In the genomic region with DNA sequence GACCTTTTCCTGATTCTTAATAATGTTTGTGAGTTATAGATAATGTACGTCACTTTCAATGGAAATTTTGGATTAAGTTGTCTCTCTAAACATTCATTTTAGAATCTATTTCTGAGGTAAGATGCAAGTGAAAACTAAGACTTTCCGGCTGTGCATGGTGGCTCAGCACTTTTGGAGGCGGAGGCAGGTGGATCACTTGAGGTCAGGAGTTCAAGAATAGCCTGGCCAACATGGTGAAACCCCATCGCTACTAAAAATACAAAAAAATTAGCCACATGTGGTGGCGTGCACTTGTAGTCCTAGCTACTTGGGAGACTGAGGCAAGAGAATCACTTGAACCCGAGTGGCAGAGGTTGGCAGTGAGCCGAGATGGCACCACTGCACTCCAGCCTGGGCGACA, we compare ENCODE assay signal across 40 cellular contexts.
"Had no signal": no experiment of that assay in that cellular context is flagged by ENCODE, and none has a peak within 500 bp of the region (broad histone marks: within the 10 kb centered on the region; RNA-seq: fewer than 3 reads in every experiment).

No MANE protein-coding gene starts in this region.

- H3K4me1 ChIP-seq: adrenal gland, ascending aorta, body of pancreas, breast epithelium had no signal

- H3K27me3 ChIP-seq: adrenal gland, ascending aorta, body of pancreas, brain microvascular endothelial cell, breast epithelium, cardiac muscle cell had no signal

- H3K4me3 ChIP-seq: adrenal gland, ascending aorta, body of pancreas, breast epithelium, cardiac muscle cell had no signal

- FAIRE-seq: astrocyte, bronchial epithelial cell had no signal

- H3K9me3 ChIP-seq: adrenal gland, ascending aorta, body of pancreas had no signal

- H3K9me3 Mint-ChIP-seq: activated naive CD8-positive, alpha-beta T cell treated with anti-CD3 and anti-CD28 coated beads, Interleukin-2, amount 10 ng/mL, durations not matched to agents 7 days and 5 days had no signal

- H3K4me1 Mint-ChIP-seq: activated T-helper 17 cell treated with anti-CD3 and anti-CD28 coated beads, Interleukin-2, amount 50 U/mL, for 72 hours; brain; central memory CD8-positive, alpha-beta T cell had no signal

- H3K36me3 Mint-ChIP-seq: activated naive CD4-positive, alpha-beta T cell treated with anti-CD3 and anti-CD28 coated beads, Interleukin-2, amount 10 ng/mL, durations not matched to agents 7 days and 5 days; activated naive CD4-positive, alpha-beta T cell treated with anti-CD3 and anti-CD28 coated beads, Interleukin-2, amount 50 U/mL, for 24 hours; activated naive CD4-positive, alpha-beta T cell treated with anti-CD3 and anti-CD28 coated beads, Interleukin-2, amount 50 U/mL, for 72 hours; activated naive CD8-positive, alpha-beta T cell; activated naive CD8-positive, alpha-beta T cell treated with anti-CD3 and anti-CD28 coated beads for 36 hours; activated naive CD8-positive, alpha-beta T cell treated with anti-CD3 and anti-CD28 coated beads, Interleukin-2, amount 10 ng/mL, durations not matched to agents 7 days and 5 days; brain had no signal

- H3K4me3 Mint-ChIP-seq: activated naive CD4-positive, alpha-beta T cell treated with anti-CD3 and anti-CD28 coated beads for 36 hours; activated naive CD4-positive, alpha-beta T cell treated with anti-CD3 and anti-CD28 coated beads, Interleukin-2, amount 10 ng/mL, durations not matched to agents 7 days and 5 days; activated naive CD4-positive, alpha-beta T cell treated with anti-CD3 and anti-CD28 coated beads, Interleukin-2, amount 50 U/mL, for 24 hours; activated naive CD8-positive, alpha-beta T cell; activated naive CD8-positive, alpha-beta T cell treated with anti-CD3 and anti-CD28 coated beads for 36 hours; activated naive CD8-positive, alpha-beta T cell treated with anti-CD3 and anti-CD28 coated beads, Interleukin-2, amount 10 ng/mL, durations not matched to agents 7 days and 5 days; activated naive CD8-positive, alpha-beta T cell treated with anti-CD3 and anti-CD28 coated beads, Interleukin-2, amount 50 U/mL, for 24 hours; activated T-cell treated with anti-CD3 and anti-CD28 coated beads, Interleukin-2, amount 50 U/mL, for 24 hours; activated T-cell treated with anti-CD3 and anti-CD28 coated beads, Interleukin-2, amount 50 U/mL, for 4 hours; activated T-cell treated with anti-CD3 and anti-CD28 coated beads, Interleukin-2, amount 50 U/mL, for 72 hours; activated T-helper 1 cell treated with anti-CD3 and anti-CD28 coated beads, Interleukin-12 subunit alpha, Interleukin-12 subunit beta, Interleukin-2, Interleukin-4 antibody, amounts not matched to agents 30 ng/mL and 10 ng/mL and 1 ng/mL, durations not matched to agents 14 hours and 24 hours and 36 hours; activated T-helper 17 cell treated with anti-CD3 and anti-CD28 coated beads, Interleukin-2, amount 50 U/mL, for 72 hours; brain; central memory CD8-positive, alpha-beta T cell had no signal

- ATAC-seq: activated naive CD4-positive, alpha-beta T cell treated with anti-CD3 and anti-CD28 coated beads, Interleukin-2, amount 50 U/mL, for 72 hours; activated naive CD8-positive, alpha-beta T cell treated with anti-CD3 and anti-CD28 coated beads, Interleukin-2, amount 50 U/mL, for 24 hours; activated T-cell treated with anti-CD3 and anti-CD28 coated beads, Interleukin-2, amount 50 U/mL, for 4 hours; activated T-cell treated with anti-CD3 and anti-CD28 coated beads, Interleukin-2, amount 50 U/mL, for 72 hours; activated T-helper 17 cell treated with anti-CD3 and anti-CD28 coated beads, Interleukin-2, amount 50 U/mL, for 72 hours; body of pancreas had no signal

- H3K27me3 Mint-ChIP-seq: activated naive CD4-positive, alpha-beta T cell treated with anti-CD3 and anti-CD28 coated beads, Interleukin-2, amount 10 ng/mL, durations not matched to agents 7 days and 5 days; activated naive CD4-positive, alpha-beta T cell treated with anti-CD3 and anti-CD28 coated beads, Interleukin-2, amount 50 U/mL, for 24 hours; activated naive CD8-positive, alpha-beta T cell; activated naive CD8-positive, alpha-beta T cell treated with anti-CD3 and anti-CD28 coated beads for 36 hours; activated naive CD8-positive, alpha-beta T cell treated with anti-CD3 and anti-CD28 coated beads, Interleukin-2, amount 10 ng/mL, durations not matched to agents 7 days and 5 days; activated naive CD8-positive, alpha-beta T cell treated with anti-CD3 and anti-CD28 coated beads, Interleukin-2, amount 50 U/mL, for 24 hours; activated T-cell treated with anti-CD3 and anti-CD28 coated beads, Interleukin-2, amount 50 U/mL, for 24 hours; activated T-helper 17 cell treated with anti-CD3 and anti-CD28 coated beads, Interleukin-2, amount 50 U/mL, for 72 hours; central memory CD8-positive, alpha-beta T cell had no signal

- DNase-seq: activated effector memory CD4-positive, alpha-beta T cell treated with anti-CD3 and anti-CD28 coated beads, Interleukin-2, amount 50 U/mL, for 16 hours; activated effector memory CD4-positive, alpha-beta T cell treated with Interleukin-2 at 50 U/mL for 16 hours; activated gamma-delta T cell; activated gamma-delta T cell treated with Interleukin-2 at 50 U/mL for 16 hours; activated naive CD4-positive, alpha-beta T cell; activated naive CD4-positive, alpha-beta T cell treated with anti-CD3 and anti-CD28 coated beads for 36 hours; activated naive CD4-positive, alpha-beta T cell treated with anti-CD3 and anti-CD28 coated beads, Interleukin-2, amount 10 ng/mL, durations not matched to agents 7 days and 5 days; activated naive CD4-positive, alpha-beta T cell treated with anti-CD3 and anti-CD28 coated beads, Interleukin-2, amount 50 U/mL, for 16 hours; activated naive CD4-positive, alpha-beta T cell treated with Interleukin-2 at 50 U/mL for 16 hours; activated naive CD8-positive, alpha-beta T cell treated with anti-CD3 and anti-CD28 coated beads for 36 hours; activated naive CD8-positive, alpha-beta T cell treated with anti-CD3 and anti-CD28 coated beads, Interleukin-2, amount 10 ng/mL, durations not matched to agents 7 days and 5 days; activated naive CD8-positive, alpha-beta T cell treated with anti-CD3 and anti-CD28 coated beads, Interleukin-2, amount 50 U/mL, for 24 hours; activated T-cell treated with anti-CD3 and anti-CD28 coated beads, Interleukin-2, amount 50 U/mL, for 1 hour; activated T-cell treated with anti-CD3 and anti-CD28 coated beads, Interleukin-2, amount 50 U/mL, for 24 hours; activated T-cell treated with anti-CD3 and anti-CD28 coated beads, Interleukin-2, amount 50 U/mL, for 4 hours; activated T-cell treated with anti-CD3 and anti-CD28 coated beads, Interleukin-2, amount 50 U/mL, for 48 hours; activated T-cell treated with anti-CD3 and anti-CD28 coated beads, Interleukin-2, amount 50 U/mL, for 72 hours; adrenal gland; amniotic stem cell; amygdala; anterior cingulate cortex; aorta; body of pancreas; brain microvascular endothelial cell; caudate nucleus; central memory CD4-positive, alpha-beta T cell; cerebellar nuclear complex had no signal

- H3K27ac ChIP-seq: adrenal gland, ascending aorta, body of pancreas, brain microvascular endothelial cell, breast epithelium, cardiac muscle cell had no signal

- H3K36me3 ChIP-seq: adrenal gland, ascending aorta, brain microvascular endothelial cell, breast epithelium, cardiac muscle cell had no signal

- H3K27ac Mint-ChIP-seq: activated naive CD4-positive, alpha-beta T cell treated with anti-CD3 and anti-CD28 coated beads for 36 hours; activated naive CD4-positive, alpha-beta T cell treated with anti-CD3 and anti-CD28 coated beads, Interleukin-2, amount 10 ng/mL, durations not matched to agents 7 days and 5 days; activated naive CD4-positive, alpha-beta T cell treated with anti-CD3 and anti-CD28 coated beads, Interleukin-2, amount 50 U/mL, for 24 hours; activated naive CD4-positive, alpha-beta T cell treated with anti-CD3 and anti-CD28 coated beads, Interleukin-2, amount 50 U/mL, for 72 hours; activated naive CD8-positive, alpha-beta T cell; activated naive CD8-positive, alpha-beta T cell treated with anti-CD3 and anti-CD28 coated beads for 36 hours; activated naive CD8-positive, alpha-beta T cell treated with anti-CD3 and anti-CD28 coated beads, Interleukin-2, amount 10 ng/mL, durations not matched to agents 7 days and 5 days; activated naive CD8-positive, alpha-beta T cell treated with anti-CD3 and anti-CD28 coated beads, Interleukin-2, amount 50 U/mL, for 24 hours; activated T-cell treated with anti-CD3 and anti-CD28 coated beads, Interleukin-2, amount 50 U/mL, for 24 hours; activated T-cell treated with anti-CD3 and anti-CD28 coated beads, Interleukin-2, amount 50 U/mL, for 72 hours; activated T-helper 1 cell treated with anti-CD3 and anti-CD28 coated beads, Interleukin-12 subunit alpha, Interleukin-12 subunit beta, Interleukin-2, Interleukin-4 antibody, amounts not matched to agents 30 ng/mL and 10 ng/mL and 1 ng/mL, durations not matched to agents 14 hours and 24 hours and 36 hours; activated T-helper 17 cell treated with anti-CD3 and anti-CD28 coated beads, Interleukin-2, amount 50 U/mL, for 72 hours; activated T-helper 2 cell treated with anti-CD3 and anti-CD28 coated beads, Interferon-gamma antibody, Interleukin-2, Interleukin-4, amounts not matched to agents 10 μg/mL and 5 μg/mL and 100 μg/mL, durations not matched to agents 14 hours and 24 hours and 36 hours; brain had no signal
